ENCODE assay signal across 8 cellular contexts in the genomic region with DNA sequence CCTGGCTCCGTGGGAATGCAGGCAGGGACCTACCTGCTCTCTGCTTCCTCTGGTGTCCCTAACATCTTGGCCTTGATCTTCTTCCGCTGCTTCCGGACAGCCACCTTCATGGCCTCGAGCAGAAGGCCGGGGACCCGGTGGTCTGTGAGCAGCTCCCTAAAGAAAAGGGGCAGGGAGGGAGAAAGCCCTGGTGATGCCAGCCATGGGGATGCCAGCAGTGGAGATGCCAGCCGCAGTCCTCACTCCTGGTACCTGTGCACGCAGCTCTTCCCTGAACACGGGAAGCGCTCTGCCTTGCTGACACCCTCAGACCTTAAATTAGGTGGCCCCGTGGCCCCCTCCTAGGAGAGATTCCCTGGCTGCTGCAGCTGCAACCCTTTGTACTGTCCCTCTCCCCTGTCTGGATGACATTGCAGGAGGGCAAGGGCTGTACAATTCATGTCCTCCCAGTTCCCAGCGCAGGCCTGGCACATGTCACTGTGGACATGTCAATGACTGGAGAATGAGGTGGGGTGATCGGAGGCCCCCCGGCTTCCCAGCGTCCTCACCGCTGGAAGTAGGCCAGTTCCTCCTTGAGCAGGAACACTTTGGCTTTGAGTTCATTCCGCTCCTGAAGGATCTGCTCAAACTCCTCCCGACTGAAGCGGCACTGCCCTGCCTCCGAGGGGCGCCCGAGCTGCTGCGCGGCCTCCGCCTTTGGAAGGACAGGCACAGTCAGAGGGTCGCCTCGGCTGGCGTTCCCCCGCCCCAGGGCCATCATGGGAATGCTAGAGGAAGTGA. TPM values are rescaled to one million over a fixed set of nuclear protein-coding genes. Genes with fewer than 3 reads are reported as not detected.
DNase-seq lines count a peak whose midpoint lies in the region; ATAC-seq, FAIRE-seq and TF ChIP-seq lines count a peak whose summit lies in the region.

No MANE protein-coding gene starts in this region.

- H3K36me3 ChIP-seq in DOHH2 (ENCODE audit: control insufficient read depth, low read length) (peaks cover 34% of the 10 kb centered on the region), HUES6 (ENCODE audit: control insufficient read depth, insufficient read depth, low read length) (peaks cover 28% of the 10 kb centered on the region), thoracic aorta (peaks cover 27% of the 10 kb centered on the region)

- H3K36me3 Mint-ChIP-seq in brain: peaks cover 23% of the 10 kb centered on the region

- H3K27me3 ChIP-seq in DOHH2 (ENCODE audit: control insufficient read depth, low read length) (no peaks in the 10 kb centered on the region), HUES6 (ENCODE audit: control insufficient read depth, insufficient read depth, low read length) (peaks cover 16% of the 10 kb centered on the region), layer of hippocampus (ENCODE audit: control insufficient read depth, insufficient read depth, low read length) (no peaks in the 10 kb centered on the region), thoracic aorta (replicated peaks; ENCODE audit: insufficient read depth) (no peaks in the 10 kb centered on the region)

- H3F3A ChIP-seq in DOHH2 (ENCODE audit: control insufficient read depth, insufficient read depth): peaks cover 14% of the 10 kb centered on the region

- H3K4me1 ChIP-seq in DOHH2 (ENCODE audit: control insufficient read depth, low read length) (peaks cover 47% of the 10 kb centered on the region), HUES6 (ENCODE audit: control insufficient read depth, insufficient read depth, low read length) (peaks cover 40% of the 10 kb centered on the region), thoracic aorta (ENCODE audit: control insufficient read depth in 1 of 2, low read depth in 2 of 2) (peaks cover 14 to 35% of the 10 kb centered on the region in 2 donors)

- H3K4me3 Mint-ChIP-seq in brain: peak overlapping the region in 4 of 5 experiments; percentile 20 to 74 (median 67)

- peaks cover 8% of the 10 kb centered on the region for H3K27me3 Mint-ChIP-seq in brain

- TF ChIP-seq POLR2A in GM12892 (IDR thresholded peaks at IDR 0.05; ENCODE audit: low read depth, low read length): no peak

- H3K4me3 ChIP-seq in DOHH2 (ENCODE audit: low read length) (peak overlapping the region; percentile 69), HUES6 (ENCODE audit: low read depth, low read length) (peak overlapping the region; percentile 70), thoracic aorta (peak overlapping the region; percentile 78)

- DNase-seq in thoracic aorta (ENCODE audit: low spot score): no peak
- no peak for DNase-seq in GM12892 (ENCODE audit: insufficient read length)
- no peak for DNase-seq in stimulated activated naive CD4-positive, alpha-beta T cell treated with Interleukin-2 at 50 U/mL for 16 hours (lab: John Stamatoyannopoulos, UW)

- peaks cover 0 to 2% (median 0%) of the 10 kb centered on the region in 5 experiments for H3K9me3 Mint-ChIP-seq in brain

- no peak for FAIRE-seq in GM12892 (lab: Jason Lieb, UNC)

- no peaks in the 10 kb centered on the region for H3K9me3 ChIP-seq in DOHH2 (ENCODE audit: control insufficient read depth, insufficient read depth, low read length)
- no peaks in the 10 kb centered on the region for H3K9me3 ChIP-seq in HUES6 (ENCODE audit: control insufficient read depth, insufficient read depth, low read depth, low read length)
- no peaks in the 10 kb centered on the region for H3K9me3 ChIP-seq in thoracic aorta

- H3K79me2 ChIP-seq in DOHH2 (ENCODE audit: control insufficient read depth, low read length): no peaks in the 10 kb centered on the region

- H3K4me1 Mint-ChIP-seq in brain: peaks cover 30% of the 10 kb centered on the region

- peak; percentile 47 for TF ChIP-seq CTCF in DOHH2 (IDR thresholded peaks at IDR 0.05; ENCODE audit: low read depth, low read length, poor library complexity, severe bottlenecking)
- no peak for TF ChIP-seq CTCF in brain (conservative IDR thresholded peaks at IDR 0.05)
- no peak for TF ChIP-seq CTCF in thoracic aorta (IDR thresholded peaks at IDR 0.05)

- peak overlapping the region; percentile 94 for H3K4me2 ChIP-seq in DOHH2 (ENCODE audit: low read length)

- 0 out of 2 replicates have a peak, but pooled peaks cover 5% of the 10 kb centered on the region for H4K20me1 ChIP-seq in DOHH2 (ENCODE audit: control insufficient read depth, insufficient read depth, low read depth, low read length)

- ATAC-seq in thoracic aorta (ENCODE audit: insufficient number of reproducible peaks, low FRiP score, low read depth): no peak
- ATAC-seq in HG03457 (IDR thresholded peaks at IDR 0.05; ENCODE audit: unreplicated experiment): no peak

- peak overlapping the region; percentile 70 for H3K9ac ChIP-seq in HUES6 (ENCODE audit: low read length)

- H3K27ac Mint-ChIP-seq in brain: no peak overlapping the region

- H3K27ac ChIP-seq in DOHH2 (ENCODE audit: low read depth, low read length) (no peak overlapping the region), HUES6 (ENCODE audit: low read depth, low read length) (no peak overlapping the region; the same call in 1 of the 2 replicates), layer of hippocampus (ENCODE audit: low read depth, low read length) (peak overlapping the region; percentile 95), thoracic aorta (peak overlapping the region; percentile 83)

- H3K9me2 ChIP-seq in DOHH2 (replicated peaks; ENCODE audit: control insufficient read depth, low read length): no peaks in the 10 kb centered on the region

RNA-seq across cellular contexts. Expression of gene RILP, which starts 1.7 kb away (rescaled TPM):
- polyA plus RNA-seq in brain (ENCODE audit: insufficient read depth, low read depth, low replicate concordance): 9.7 TPM
- 10 to 100 TPM; 16.1 to 38.9 TPM for total RNA-seq in thoracic aorta
- 2.1 TPM for polyA plus RNA-seq in GM12892 (2012; ENCODE audit: missing spikeins)

RNA-seq across cellular contexts. Expression of gene SCARF1, which starts 2.5 kb away (rescaled TPM):
- 2.6 TPM for polyA plus RNA-seq in brain (ENCODE audit: insufficient read depth, low read depth, low replicate concordance)
- total RNA-seq in thoracic aorta: 10 to 100 TPM; 17.6 to 19.1 TPM
- 0.64 TPM for polyA plus RNA-seq in GM12892 (2012; ENCODE audit: missing spikeins)

RNA-seq across cellular contexts. Expression of gene SLC43A2, which starts 19.4 kb away (rescaled TPM):
- 22.1 TPM for polyA plus RNA-seq in brain (ENCODE audit: insufficient read depth, low read depth, low replicate concordance)
- 10 to 100 TPM; 21.1 to 21.9 TPM for total RNA-seq in thoracic aorta
- polyA plus RNA-seq in GM12892 (2012; ENCODE audit: missing spikeins): 4.9 TPM

RNA-seq across cellular contexts. Expression of gene PRPF8, which starts 36.7 kb away (rescaled TPM):
- polyA plus RNA-seq in brain (ENCODE audit: insufficient read depth, low read depth, low replicate concordance): 418 TPM
- 100 to 1,000 TPM; 184 to 186 TPM for total RNA-seq in thoracic aorta
- 119 TPM for polyA plus RNA-seq in GM12892 (2012; ENCODE audit: missing spikeins)

Comparison
In these comparisons a context has a peak if more than half of its experiments do, and no peak if none do; other contexts are left out.
1. H3K27ac ChIP-seq: peak in layer of hippocampus (single experiment) and thoracic aorta (2 of 2); none in DOHH2 (single experiment) and HUES6 (single experiment).
2. Peak in every context shown above with its lines, with median percentiles within 50 percentile points of each other: H3K4me3 ChIP-seq.